15 cellular contexts compared by ENCODE assay signal in genomic region chr17:78012428-78012827, GRCh38. TPM values are rescaled to one million over a fixed set of nuclear protein-coding genes. Genes with fewer than 3 reads are reported as not detected.
DNase-seq lines count a peak whose midpoint lies in the region; ATAC-seq lines count a peak whose summit lies in the region.
"Had no signal": no experiment of that assay in that cellular context is flagged by ENCODE, and none has a peak within 500 bp of the region (broad histone marks: within the 10 kb centered on the region; RNA-seq: fewer than 3 reads in every experiment).

No MANE protein-coding gene starts in this region.

- peak overlapping the region; percentile 8 for H3K27ac Mint-ChIP-seq in activated naive CD8-positive, alpha-beta T cell
- H3K27ac Mint-ChIP-seq in activated naive CD8-positive, alpha-beta T cell treated with anti-CD3 and anti-CD28 coated beads for 36 hours = no peak overlapping the region
- H3K27ac Mint-ChIP-seq in effector memory CD8-positive, alpha-beta T cell = peak overlapping the region; percentile 8 to 54
- peak overlapping the region; percentile 69 for H3K27ac Mint-ChIP-seq in stimulated activated effector memory CD8-positive, alpha-beta T cell treated with anti-CD3 and anti-CD28 coated beads, Interleukin-12 subunit alpha, Interleukin-12 subunit beta, amount 100 ng/mL, for 72 hours
- H3K27ac Mint-ChIP-seq in activated T-cell treated with anti-CD3 and anti-CD28 coated beads, Interleukin-2, amount 50 U/mL, for 72 hours = no peak overlapping the region
- H3K27ac Mint-ChIP-seq: HFFc6 had no signal

- no peak for ATAC-seq in effector memory CD8-positive, alpha-beta T cell (replicated peaks)
- no peak for ATAC-seq in stimulated activated effector memory CD8-positive, alpha-beta T cell treated with anti-CD3 and anti-CD28 coated beads, Interleukin-12 subunit alpha, Interleukin-12 subunit beta, amount 100 ng/mL, for 72 hours
- ATAC-seq in left ventricle myocardium superior = no peak
- no peak for ATAC-seq in activated T-cell treated with anti-CD3 and anti-CD28 coated beads, Interleukin-2, amount 50 U/mL, for 72 hours (replicated peaks in 1 of 2)

- H3K27me3 Mint-ChIP-seq in activated naive CD8-positive, alpha-beta T cell = no peaks in the 10 kb centered on the region
- no peaks in the 10 kb centered on the region for H3K27me3 Mint-ChIP-seq in activated naive CD8-positive, alpha-beta T cell treated with anti-CD3 and anti-CD28 coated beads for 36 hours
- no peaks in the 10 kb centered on the region for H3K27me3 Mint-ChIP-seq in effector memory CD8-positive, alpha-beta T cell
- no peaks in the 10 kb centered on the region for H3K27me3 Mint-ChIP-seq in activated T-cell treated with anti-CD3 and anti-CD28 coated beads, Interleukin-2, amount 50 U/mL, for 72 hours (ENCODE audit: low read depth)

- no peak for DNase-seq in activated naive CD8-positive, alpha-beta T cell treated with anti-CD3 and anti-CD28 coated beads for 36 hours
- DNase-seq in NCI-H526 (lab: John Stamatoyannopoulos, UW) = peak; percentile 73 to 87
- DNase-seq in effector memory CD8-positive, alpha-beta T cell = no peak
- peak in 1 of 2 donors; percentile 29 for DNase-seq in stimulated activated effector memory CD8-positive, alpha-beta T cell treated with anti-CD3 and anti-CD28 coated beads, Interleukin-12 subunit alpha, Interleukin-12 subunit beta, amount 100 ng/mL, for 72 hours (ENCODE audit: low spot score in 2 of 2)
- no peak for DNase-seq in left ventricle myocardium superior
- DNase-seq in NCI-H1436 treated with DMSO at 0.1 percent for 48 hours (lab: John Stamatoyannopoulos, UW) = no peak
- no peak for DNase-seq in activated T-cell treated with anti-CD3 and anti-CD28 coated beads, Interleukin-2, amount 50 U/mL, for 72 hours
- DNase-seq: 8988T, AML-193, COR-L47, DMS153, DMS79 treated with DMSO at 0.1 percent for 48 hours, EL, HFFc6 had no signal

- peaks cover 31% of the 10 kb centered on the region for H3K4me1 Mint-ChIP-seq in activated naive CD8-positive, alpha-beta T cell (ENCODE audit: low read depth)
- H3K4me1 Mint-ChIP-seq in activated naive CD8-positive, alpha-beta T cell treated with anti-CD3 and anti-CD28 coated beads for 36 hours = peaks cover 25% of the 10 kb centered on the region
- peaks cover 13 to 14% of the 10 kb centered on the region in 2 donors for H3K4me1 Mint-ChIP-seq in effector memory CD8-positive, alpha-beta T cell (ENCODE audit: low read depth in 2 of 2)
- peaks cover 21% of the 10 kb centered on the region for H3K4me1 Mint-ChIP-seq in stimulated activated effector memory CD8-positive, alpha-beta T cell treated with anti-CD3 and anti-CD28 coated beads, Interleukin-12 subunit alpha, Interleukin-12 subunit beta, amount 100 ng/mL, for 72 hours
- H3K4me1 Mint-ChIP-seq in activated T-cell treated with anti-CD3 and anti-CD28 coated beads, Interleukin-2, amount 50 U/mL, for 72 hours (ENCODE audit: low read depth) = peaks cover 22% of the 10 kb centered on the region

- no peaks in the 10 kb centered on the region for H3K9me3 Mint-ChIP-seq in activated naive CD8-positive, alpha-beta T cell (ENCODE audit: low read depth)
- H3K9me3 Mint-ChIP-seq in activated naive CD8-positive, alpha-beta T cell treated with anti-CD3 and anti-CD28 coated beads for 36 hours = no peaks in the 10 kb centered on the region
- H3K9me3 Mint-ChIP-seq in effector memory CD8-positive, alpha-beta T cell = no peaks in the 10 kb centered on the region
- H3K9me3 Mint-ChIP-seq in stimulated activated effector memory CD8-positive, alpha-beta T cell treated with anti-CD3 and anti-CD28 coated beads, Interleukin-12 subunit alpha, Interleukin-12 subunit beta, amount 100 ng/mL, for 72 hours = no peaks in the 10 kb centered on the region
- H3K9me3 Mint-ChIP-seq in activated T-cell treated with anti-CD3 and anti-CD28 coated beads, Interleukin-2, amount 50 U/mL, for 72 hours = no peaks in the 10 kb centered on the region
- H3K9me3 Mint-ChIP-seq: HFFc6 had no signal

- intact Hi-C loops in left ventricle myocardium superior (cut with micrococcal nuclease) = loop anchor here (5.0 to 10.0 kb wide), 2 partner anchors 238 to 470 kb away; no protein-coding TSS in a partner anchor

- H3K4me3 Mint-ChIP-seq in activated naive CD8-positive, alpha-beta T cell = no peak overlapping the region
- H3K4me3 Mint-ChIP-seq in activated naive CD8-positive, alpha-beta T cell treated with anti-CD3 and anti-CD28 coated beads for 36 hours = no peak overlapping the region
- no peak overlapping the region for H3K4me3 Mint-ChIP-seq in effector memory CD8-positive, alpha-beta T cell
- no peak overlapping the region for H3K4me3 Mint-ChIP-seq in stimulated activated effector memory CD8-positive, alpha-beta T cell treated with anti-CD3 and anti-CD28 coated beads, Interleukin-12 subunit alpha, Interleukin-12 subunit beta, amount 100 ng/mL, for 72 hours
- no peak overlapping the region for H3K4me3 Mint-ChIP-seq in activated T-cell treated with anti-CD3 and anti-CD28 coated beads, Interleukin-2, amount 50 U/mL, for 72 hours
- H3K4me3 Mint-ChIP-seq: HFFc6 had no signal

- no peaks in the 10 kb centered on the region for H3K36me3 Mint-ChIP-seq in activated naive CD8-positive, alpha-beta T cell
- peaks cover 6% of the 10 kb centered on the region for H3K36me3 Mint-ChIP-seq in activated naive CD8-positive, alpha-beta T cell treated with anti-CD3 and anti-CD28 coated beads for 36 hours
- peaks cover 38% of the 10 kb centered on the region for H3K36me3 Mint-ChIP-seq in effector memory CD8-positive, alpha-beta T cell (ENCODE audit: insufficient read depth)
- H3K36me3 Mint-ChIP-seq in stimulated activated effector memory CD8-positive, alpha-beta T cell treated with anti-CD3 and anti-CD28 coated beads, Interleukin-12 subunit alpha, Interleukin-12 subunit beta, amount 100 ng/mL, for 72 hours = peaks cover under 1% of the 10 kb centered on the region
- no peaks in the 10 kb centered on the region for H3K36me3 Mint-ChIP-seq in activated T-cell treated with anti-CD3 and anti-CD28 coated beads, Interleukin-2, amount 50 U/mL, for 72 hours (ENCODE audit: insufficient read depth in 2 of 2)

RNA-seq across cellular contexts. Expression of gene TNRC6C, which starts 53.9 kb away (rescaled TPM):
- 10 to 100 TPM; 16.2 to 19.2 TPM for total RNA-seq in activated naive CD8-positive, alpha-beta T cell treated with anti-CD3 and anti-CD28 coated beads for 36 hours
- 21.2 TPM for total RNA-seq in left ventricle myocardium superior
- total RNA-seq in activated T-cell treated with anti-CD3 and anti-CD28 coated beads, Interleukin-2, amount 50 U/mL, for 72 hours = 10 to 100 TPM; 26.5 to 30.5 TPM

Comparison
In these comparisons a context has a peak if more than half of its experiments do, and no peak if none do; other contexts are left out.
1. H3K27ac Mint-ChIP-seq: peak in activated naive CD8-positive, alpha-beta T cell (single experiment), effector memory CD8-positive, alpha-beta T cell (2 of 2) and stimulated activated effector memory CD8-positive, alpha-beta T cell treated with anti-CD3 and anti-CD28 coated beads, Interleukin-12 subunit alpha, Interleukin-12 subunit beta, amount 100 ng/mL, for 72 hours (single experiment); none in activated naive CD8-positive, alpha-beta T cell treated with anti-CD3 and anti-CD28 coated beads for 36 hours (single experiment) and activated T-cell treated with anti-CD3 and anti-CD28 coated beads, Interleukin-2, amount 50 U/mL, for 72 hours (single experiment).
2. DNase-seq: peak in NCI-H526 (2 of 2); none in activated naive CD8-positive, alpha-beta T cell treated with anti-CD3 and anti-CD28 coated beads for 36 hours (single experiment), effector memory CD8-positive, alpha-beta T cell (0 of 3), left ventricle myocardium superior (single experiment), NCI-H1436 treated with DMSO at 0.1 percent for 48 hours (single experiment) and activated T-cell treated with anti-CD3 and anti-CD28 coated beads, Interleukin-2, amount 50 U/mL, for 72 hours (0 of 2).